In the genomic region with DNA sequence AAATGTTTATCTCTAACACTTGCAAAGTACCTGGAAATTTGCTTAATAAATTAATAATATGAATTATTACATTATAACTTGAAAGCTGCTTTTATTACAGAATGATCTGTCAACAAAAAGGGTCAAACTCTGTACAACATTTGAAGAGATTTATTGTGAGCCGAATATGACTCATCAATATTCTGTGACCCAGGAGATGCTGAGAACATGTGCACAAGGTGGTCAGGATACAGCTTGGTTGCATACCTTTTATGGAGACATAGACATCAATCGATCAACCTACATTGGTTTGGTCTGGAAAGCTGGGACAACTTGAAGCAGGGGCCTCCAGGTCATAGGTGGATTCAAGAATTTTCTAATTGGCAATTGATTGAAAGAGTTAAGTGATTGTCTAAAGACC, we compare ENCODE assay signal across 23 cellular contexts.
"Had no signal": no experiment of that assay in that cellular context is flagged by ENCODE, and none has a peak within 500 bp of the region (broad histone marks: within the 10 kb centered on the region; RNA-seq: fewer than 3 reads in every experiment).

No MANE protein-coding gene starts in this region.

- H3K27me3 Mint-ChIP-seq: memory B cell; naive thymus-derived CD8-positive, alpha-beta T cell; stimulated activated naive CD8-positive, alpha-beta T cell treated with anti-CD3 and anti-CD28 coated beads, Interleukin-15, Interleukin-2, amounts not matched to agents 100 ng/mL and 50 ng/mL, for 24 hours had no signal

- H3K4me3 ChIP-seq: left ventricle myocardium inferior, lung, pancreas, prostate gland, sigmoid colon, spleen, suprapubic skin, thoracic aorta, tibial artery, upper lobe of right lung had no signal

- ATAC-seq: naive thymus-derived CD8-positive, alpha-beta T cell; pancreas; right cardiac atrium; stimulated activated effector memory CD8-positive, alpha-beta T cell treated with anti-CD3 and anti-CD28 coated beads, Interleukin-12 subunit alpha, Interleukin-12 subunit beta, amount 100 ng/mL, for 72 hours; upper lobe of right lung had no signal

- H3K36me3 Mint-ChIP-seq: stimulated activated effector memory CD8-positive, alpha-beta T cell treated with anti-CD3 and anti-CD28 coated beads, Interleukin-12 subunit alpha, Interleukin-12 subunit beta, amount 100 ng/mL, for 72 hours had no signal

- H3K36me3 ChIP-seq: left ventricle myocardium inferior, pancreas, prostate gland, sigmoid colon, suprapubic skin, thoracic aorta, tibial artery, upper lobe of right lung had no signal

- H3K9me3 Mint-ChIP-seq: neural crest cell; stimulated activated effector memory CD8-positive, alpha-beta T cell treated with anti-CD3 and anti-CD28 coated beads, Interleukin-12 subunit alpha, Interleukin-12 subunit beta, amount 100 ng/mL, for 72 hours had no signal

- H3K4me1 ChIP-seq: left ventricle myocardium inferior, pancreas, prostate gland, sigmoid colon, spleen, suprapubic skin, tibial artery, upper lobe of right lung had no signal

- H3K27ac ChIP-seq: left ventricle myocardium inferior, pancreas, prostate gland, sigmoid colon, spleen, suprapubic skin, thoracic aorta, tibial artery, upper lobe of right lung had no signal

- DNase-seq: left ventricle myocardium inferior; naive thymus-derived CD8-positive, alpha-beta T cell; nucleus accumbens; pancreas; posterior cingulate gyrus; retina; right cardiac atrium; sigmoid colon; small intestine; spleen; stimulated activated CD4-positive, alpha-beta T cell treated with anti-CD3 and anti-CD28 coated beads, Interleukin-4, amount 100 ng/mL, for 24 hours; stimulated activated naive CD4-positive, alpha-beta T cell; tibial artery; upper lobe of right lung had no signal

- H3K9me3 ChIP-seq: pancreas, prostate gland, sigmoid colon, suprapubic skin, thoracic aorta, tibial artery, upper lobe of right lung had no signal

- H3K4me3 Mint-ChIP-seq: memory B cell; naive thymus-derived CD8-positive, alpha-beta T cell; nephron; neural crest cell; stimulated activated effector memory CD8-positive, alpha-beta T cell treated with anti-CD3 and anti-CD28 coated beads, Interleukin-12 subunit alpha, Interleukin-12 subunit beta, amount 100 ng/mL, for 72 hours; stimulated activated naive CD8-positive, alpha-beta T cell treated with anti-CD3 and anti-CD28 coated beads, Interleukin-15, Interleukin-2, amounts not matched to agents 100 ng/mL and 50 ng/mL, for 24 hours had no signal

- H3K27ac Mint-ChIP-seq: memory B cell; naive thymus-derived CD8-positive, alpha-beta T cell; nephron; stimulated activated effector memory CD8-positive, alpha-beta T cell treated with anti-CD3 and anti-CD28 coated beads, Interleukin-12 subunit alpha, Interleukin-12 subunit beta, amount 100 ng/mL, for 72 hours; stimulated activated naive CD8-positive, alpha-beta T cell treated with anti-CD3 and anti-CD28 coated beads, Interleukin-15, Interleukin-2, amounts not matched to agents 100 ng/mL and 50 ng/mL, for 24 hours had no signal

- FAIRE-seq: pancreas, small intestine had no signal

- H3K4me1 Mint-ChIP-seq: memory B cell; naive thymus-derived CD8-positive, alpha-beta T cell; nephron; neural crest cell; stimulated activated effector memory CD8-positive, alpha-beta T cell treated with anti-CD3 and anti-CD28 coated beads, Interleukin-12 subunit alpha, Interleukin-12 subunit beta, amount 100 ng/mL, for 72 hours had no signal

- H3K27me3 ChIP-seq: pancreas, sigmoid colon, spleen, suprapubic skin, upper lobe of right lung had no signal
